In genomic region chr4:185993328-185993973, GRCh38 we compare ENCODE assay signal across 15 cellular contexts.
A peak's percentile ranks its signal among the peaks of the same experiment; 100 is the strongest.
DNase-seq lines count a peak whose midpoint lies in the region; ATAC-seq and TF ChIP-seq lines count a peak whose summit lies in the region.
"Had no signal": no experiment of that assay in that cellular context is flagged by ENCODE, and none has a peak within 500 bp of the region (broad histone marks: within the 10 kb centered on the region; RNA-seq: fewer than 3 reads in every experiment).

No MANE protein-coding gene starts in this region.

- no peaks in the 10 kb centered on the region for H3K27me3 Mint-ChIP-seq in mesothelial cell of epicardium (ENCODE audit: low read depth)

- intact Hi-C loops in upper lobe of right lung (cut with DNase I): no loop called here

- H3K36me3 Mint-ChIP-seq in mesothelial cell of epicardium: no peaks in the 10 kb centered on the region
- H3K36me3 Mint-ChIP-seq: CD14-positive monocyte; CD8-positive, alpha-beta T cell had no signal

- H3K27ac Mint-ChIP-seq in mesothelial cell of epicardium: no peak overlapping the region
- H3K27ac Mint-ChIP-seq: CD14-positive monocyte; CD8-positive, alpha-beta T cell; IgD-negative memory B cell had no signal

- H3K9me3 ChIP-seq in upper lobe of right lung: no peaks in the 10 kb centered on the region
- H3K9me3 ChIP-seq: A549 had no signal

- peaks cover 12% of the 10 kb centered on the region for H3K4me1 Mint-ChIP-seq in mesothelial cell of epicardium
- H3K4me1 Mint-ChIP-seq: CD14-positive monocyte, IgD-negative memory B cell had no signal

- H3K4me3 ChIP-seq in upper lobe of right lung: no peak overlapping the region
- H3K4me3 ChIP-seq: A549 had no signal

- no peaks in the 10 kb centered on the region for H3K36me3 ChIP-seq in upper lobe of right lung

- H3K27me3 ChIP-seq in upper lobe of right lung: no peaks in the 10 kb centered on the region

- TF ChIP-seq CTCF in VCaP (conservative IDR thresholded peaks at IDR 0.05): no peak
- TF ChIP-seq CTCF in upper lobe of right lung (IDR thresholded peaks at IDR 0.05): no peak
- no peak for TF ChIP-seq CTCF in mesothelial cell of epicardium (IDR thresholded peaks at IDR 0.05; ENCODE audit: unreplicated experiment)

- H3K27ac ChIP-seq in VCaP: peak overlapping the region; percentile 62
- no peak overlapping the region for H3K27ac ChIP-seq in upper lobe of right lung
- H3K27ac ChIP-seq: A549 had no signal

- ATAC-seq in upper lobe of right lung (peak; percentile 31), HG02970 (IDR thresholded peaks at IDR 0.05; ENCODE audit: low FRiP score, unreplicated experiment) (no peak)
- ATAC-seq: A549; CD8-positive, alpha-beta T cell; HCT116 had no signal

- peaks cover 10% of the 10 kb centered on the region for H3K9me3 Mint-ChIP-seq in mesothelial cell of epicardium
- H3K9me3 Mint-ChIP-seq: CD8-positive, alpha-beta T cell had no signal

- H3K4me3 Mint-ChIP-seq in mesothelial cell of epicardium: no peak overlapping the region
- H3K4me3 Mint-ChIP-seq: CD14-positive monocyte; CD8-positive, alpha-beta T cell; IgD-negative memory B cell had no signal

- DNase-seq in dermis microvascular lymphatic vessel endothelial cell (ENCODE audit: low read depth in 2 of 2) (peak; percentile 15 to 67), lung microvascular endothelial cell (ENCODE audit: low read depth in 2 of 2) (peak; percentile 32 to 37), upper lobe of right lung (no peak), LoVo (ENCODE audit: low spot score) (no peak), mesothelial cell of epicardium (ENCODE audit: low spot score in 2 of 2, unreplicated experiment in 2 of 2) (no peak)
- DNase-seq: CD8-positive, alpha-beta T cell; COR-L47; DMS153; GF-D8 had no signal

- no peaks in the 10 kb centered on the region for H3K4me1 ChIP-seq in upper lobe of right lung
- H3K4me1 ChIP-seq: A549 had no signal

Comparison
In these comparisons a context has a peak if more than half of its experiments do, and no peak if none do; other contexts are left out.
1. DNase-seq: peak in dermis microvascular lymphatic vessel endothelial cell (2 of 2) and lung microvascular endothelial cell (2 of 2); none in upper lobe of right lung (single experiment), LoVo (single experiment) and mesothelial cell of epicardium (0 of 2).